8 cellular contexts compared by ENCODE assay signal in genomic region chr14:73026845-73027542, GRCh38. TPM values are rescaled to one million over a fixed set of nuclear protein-coding genes. Genes with fewer than 3 reads are reported as not detected.
A peak's percentile ranks its signal among the peaks of the same experiment; 100 is the strongest.
DNase-seq lines count a peak whose midpoint lies in the region; ATAC-seq and TF ChIP-seq lines count a peak whose summit lies in the region.

Gene ZFYVE1, minus strand, starts transcription at chr14:73027106. Its CDS starts 2,598 bp downstream, at chr14:73024508.

- H3K4me1 Mint-ChIP-seq in WTC11 (peaks cover 18% of the 10 kb centered on the region), immature natural killer cell (peaks cover 41 to 49% of the 10 kb centered on the region in 2 donors)

- H3K36me3 Mint-ChIP-seq in WTC11 (peaks cover 12% of the 10 kb centered on the region), immature natural killer cell (peaks cover 6 to 14% (median 7%) of the 10 kb centered on the region in 3 donors)

- peak; percentile 91 for DNase-seq in AG04449 (ENCODE audit: low read depth, low spot score)
- peak; percentile 100 for DNase-seq in NCI-H226
- DNase-seq in WTC11 (ENCODE audit: low spot score) = peak; percentile 98
- DNase-seq in central memory CD4-positive, alpha-beta T cell = peak; percentile 87
- DNase-seq in immature natural killer cell = peak; percentile 83 to 88 (median 85)
- DNase-seq in smooth muscle cell of the brain vasculature (ENCODE audit: low read depth, low spot score) = peak; percentile 98

- POLR2A ChIA-PET in AG04449 (lab: Yijun Ruan, JAX) = interaction anchor here (0.6 to 2.6 kb wide), 3 partner anchors 9 to 31 kb away, joined by 3 to 13 read pairs (median 4); partner anchors contain the start of gene RBM25
- POLR2A ChIA-PET in WTC11 (lab: Charles Lee) = interaction anchor here (1.3 to 2.7 kb wide), 2 partner anchors 9 to 32 kb away, joined by 3 to 17 read pairs; partner anchors contain the start of gene RBM25

- CTCF ChIA-PET in AG04449 (lab: Yijun Ruan, JAX) (no interaction called here), WTC11 (lab: Charles Lee) (interaction anchor here (0.6 to 1.5 kb wide), 9 partner anchors 8 to 513 kb away, joined by 3 to 8 read pairs (median 4); partner anchors contain the start of gene RBM25)

- H3K27ac Mint-ChIP-seq in WTC11 (peak within 1 kb of the TSS; percentile 88), immature natural killer cell (peak within 1 kb of the TSS; percentile 88 to 98 (median 94))

- H3K27me3 Mint-ChIP-seq in WTC11 (ENCODE audit: low read depth) (no peaks in the 10 kb centered on the region), immature natural killer cell (ENCODE audit: low read depth in 3 of 3) (peaks cover 0 to 6% (median 0%) of the 10 kb centered on the region in 3 donors)

- peak within 1 kb of the TSS; percentile 81 for H3K4me3 ChIP-seq in AG04449 (ENCODE audit: low read depth, low read length)

- H3K9me3 Mint-ChIP-seq in WTC11 = no peaks in the 10 kb centered on the region
- no peaks in the 10 kb centered on the region for H3K9me3 Mint-ChIP-seq in immature natural killer cell

- ATAC-seq in GM18909 (IDR thresholded peaks at IDR 0.05; ENCODE audit: poor library complexity, unreplicated experiment) (peak; percentile 95), HG03175 (IDR thresholded peaks at IDR 0.05; ENCODE audit: unreplicated experiment) (peak; percentile 97), WTC11 (peak; percentile 99)

- H3K4me3 Mint-ChIP-seq in WTC11 (peak within 1 kb of the TSS; percentile 90), immature natural killer cell (peak within 1 kb of the TSS; percentile 96 to 99 (median 98))

- TF ChIP-seq CTCF in AG04449 (IDR thresholded peaks at IDR 0.05; ENCODE audit: insufficient read depth, low read length, missing control alignments) (no peak), WTC11 (IDR thresholded peaks at IDR 0.05) (no peak)

TF ChIP-seq in WTC11, 78 proteins besides CTCF, POLR2A, EP300 and RAD21:
- TF ChIP-seq USF1 (CRISPR knock-in tag; IDR thresholded peaks at IDR 0.05) (peak; percentile 82; the same call in 1 of the 2 replicates), SP1 (CRISPR knock-in tag; conservative IDR thresholded peaks at IDR 0.05) (peak; percentile 98), FOXP4 (CRISPR knock-in tag; IDR thresholded peaks at IDR 0.05) (peak; percentile 51; the same call in 1 of the 2 replicates), ETV6 (CRISPR knock-in tag; IDR thresholded peaks at IDR 0.05) (peak; percentile 64; the same call in 1 of the 2 replicates), ESRRA (CRISPR knock-in tag; IDR thresholded peaks at IDR 0.05; ENCODE audit: borderline replicate concordance) (no peak), FOXK1 (CRISPR knock-in tag; IDR thresholded peaks at IDR 0.05) (peak; percentile 98), CREM (CRISPR knock-in tag; IDR thresholded peaks at IDR 0.05) (peak; percentile 83; the same call in 1 of the 2 replicates), ARID4B (CRISPR knock-in tag; IDR thresholded peaks at IDR 0.05; ENCODE audit: borderline replicate concordance) (peak; percentile 85; the same call in 1 of the 2 replicates)
- TF ChIP-seq, protein P1, sequence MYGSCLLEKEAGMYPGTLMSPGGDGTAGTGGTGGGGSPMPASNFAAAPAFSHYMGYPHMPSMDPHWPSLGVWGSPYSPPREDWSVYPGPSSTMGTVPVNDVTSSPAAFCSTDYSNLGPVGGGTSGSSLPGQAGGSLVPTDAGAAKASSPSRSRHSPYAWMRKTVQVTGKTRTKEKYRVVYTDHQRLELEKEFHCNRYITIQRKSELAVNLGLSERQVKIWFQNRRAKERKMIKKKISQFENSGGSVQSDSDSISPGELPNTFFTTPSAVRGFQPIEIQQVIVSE (CRISPR knock-in tag; IDR thresholded peaks at IDR 0.05; ENCODE audit: borderline replicate concordance) = no peak
- TF ChIP-seq, protein P2, sequence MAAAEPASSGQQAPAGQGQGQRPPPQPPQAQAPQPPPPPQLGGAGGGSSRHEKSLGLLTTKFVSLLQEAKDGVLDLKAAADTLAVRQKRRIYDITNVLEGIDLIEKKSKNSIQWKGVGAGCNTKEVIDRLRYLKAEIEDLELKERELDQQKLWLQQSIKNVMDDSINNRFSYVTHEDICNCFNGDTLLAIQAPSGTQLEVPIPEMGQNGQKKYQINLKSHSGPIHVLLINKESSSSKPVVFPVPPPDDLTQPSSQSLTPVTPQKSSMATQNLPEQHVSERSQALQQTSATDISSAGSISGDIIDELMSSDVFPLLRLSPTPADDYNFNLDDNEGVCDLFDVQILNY (CRISPR knock-in tag; IDR thresholded peaks at IDR 0.05) = no peak
- TF ChIP-seq, protein P3, sequence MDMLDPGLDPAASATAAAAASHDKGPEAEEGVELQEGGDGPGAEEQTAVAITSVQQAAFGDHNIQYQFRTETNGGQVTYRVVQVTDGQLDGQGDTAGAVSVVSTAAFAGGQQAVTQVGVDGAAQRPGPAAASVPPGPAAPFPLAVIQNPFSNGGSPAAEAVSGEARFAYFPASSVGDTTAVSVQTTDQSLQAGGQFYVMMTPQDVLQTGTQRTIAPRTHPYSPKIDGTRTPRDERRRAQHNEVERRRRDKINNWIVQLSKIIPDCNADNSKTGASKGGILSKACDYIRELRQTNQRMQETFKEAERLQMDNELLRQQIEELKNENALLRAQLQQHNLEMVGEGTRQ (CRISPR knock-in tag; IDR thresholded peaks at IDR 0.05) = peak; percentile 85
- TF ChIP-seq, protein P4, sequence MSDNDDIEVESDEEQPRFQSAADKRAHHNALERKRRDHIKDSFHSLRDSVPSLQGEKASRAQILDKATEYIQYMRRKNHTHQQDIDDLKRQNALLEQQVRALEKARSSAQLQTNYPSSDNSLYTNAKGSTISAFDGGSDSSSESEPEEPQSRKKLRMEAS (CRISPR knock-in tag; IDR thresholded peaks at IDR 0.05) = peak; percentile 70; the same call in 1 of the 2 replicates

RNA-seq across cellular contexts. Expression of gene ZFYVE1, which starts in this region (rescaled TPM):
- total RNA-seq in WTC11 (2021) = 10.8 to 12.8 TPM (median 12.2 TPM) in 3 replicates
- polyA plus RNA-seq in immature natural killer cell = 10 to 100 TPM in 1 of 3 donors, 1 to 10 TPM in 2; 3.4 to 10.7 (median 5.4) TPM

Comparison
In these comparisons a context has a peak if more than half of its experiments do, and no peak if none do; other contexts are left out.
1. Peak in every context shown above with its lines: DNase-seq, ATAC-seq and H3K4me3 ChIP-seq.